ENCODE assay signal across 12 cellular contexts in the genomic region with DNA sequence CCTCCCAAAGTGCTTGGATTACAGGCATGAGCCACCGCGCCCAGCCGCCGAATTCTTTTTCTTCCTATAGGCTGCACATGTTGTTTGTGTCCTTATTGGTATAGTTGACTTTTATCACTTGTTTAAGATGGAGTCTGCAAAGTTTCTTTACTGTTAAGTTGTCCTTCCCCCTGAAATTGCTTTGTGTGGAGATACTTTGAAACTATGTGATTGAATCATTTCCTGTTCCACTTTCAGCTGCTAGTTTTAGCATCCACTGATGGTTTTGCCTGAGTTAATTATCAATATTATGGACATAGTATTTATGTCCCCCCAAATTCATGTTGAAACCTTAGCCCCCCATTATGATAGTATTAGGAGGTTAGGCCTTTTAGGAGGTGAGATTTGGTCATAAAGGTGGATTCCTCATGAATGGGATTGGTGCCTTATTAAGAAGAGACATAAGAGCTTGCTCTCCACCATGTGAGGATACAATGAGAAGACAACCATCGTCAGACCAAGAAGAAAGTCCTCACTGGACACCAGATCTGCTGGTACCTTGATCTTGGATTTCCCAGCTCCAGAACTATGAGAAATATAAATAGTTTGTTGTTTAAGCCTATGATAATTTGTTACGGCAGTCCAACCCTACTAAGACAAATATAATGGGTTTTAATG. TPM values are rescaled to one million over a fixed set of nuclear protein-coding genes. Genes with fewer than 3 reads are reported as not detected.
DNase-seq lines count a peak whose midpoint lies in the region; ATAC-seq and FAIRE-seq lines count a peak whose summit lies in the region.
"Had no signal": no experiment of that assay in that cellular context is flagged by ENCODE, and none has a peak within 500 bp of the region (broad histone marks: within the 10 kb centered on the region; RNA-seq: fewer than 3 reads in every experiment).

No MANE protein-coding gene starts in this region.

- peak; percentile 90 for FAIRE-seq in GM19239 (lab: Jason Lieb, UNC)

- peak; percentile 78 for ATAC-seq in HG02943 (IDR thresholded peaks at IDR 0.05; ENCODE audit: low read depth, unreplicated experiment)
- ATAC-seq in left colon, result no peak
- ATAC-seq: left ventricle myocardium superior had no signal

- H3K27ac Mint-ChIP-seq in T-helper 1 cell treated with Interleukin-12 subunit alpha and Interleukin-12 subunit beta and Interleukin-4 antibody, amounts not matched to agents 30 μg/mL and 1 μg/mL, for 36 hours, result peak overlapping the region; percentile 0

- H3K36me3 ChIP-seq in MG63, result peaks cover 16% of the 10 kb centered on the region

- peaks cover 30% of the 10 kb centered on the region for H3K36me3 Mint-ChIP-seq in T-helper 1 cell treated with Interleukin-12 subunit alpha and Interleukin-12 subunit beta and Interleukin-4 antibody, amounts not matched to agents 30 μg/mL and 1 μg/mL, for 36 hours (ENCODE audit: low read depth)

- H3K27me3 ChIP-seq in MG63, result no peaks in the 10 kb centered on the region
- H3K27me3 ChIP-seq: SJSA1 had no signal

- H3K4me1 Mint-ChIP-seq in T-helper 1 cell treated with Interleukin-12 subunit alpha and Interleukin-12 subunit beta and Interleukin-4 antibody, amounts not matched to agents 30 μg/mL and 1 μg/mL, for 36 hours (ENCODE audit: low read depth), result peaks cover 11% of the 10 kb centered on the region

- no peaks in the 10 kb centered on the region for H3K9me3 Mint-ChIP-seq in T-helper 1 cell treated with Interleukin-12 subunit alpha and Interleukin-12 subunit beta and Interleukin-4 antibody, amounts not matched to agents 30 μg/mL and 1 μg/mL, for 36 hours
- H3K9me3 Mint-ChIP-seq: CD4-positive, alpha-beta memory T cell had no signal

- H3K4me3 ChIP-seq in MG63, result no peak overlapping the region
- H3K4me3 ChIP-seq: SJSA1 had no signal

- no peaks in the 10 kb centered on the region for H3K27me3 Mint-ChIP-seq in T-helper 1 cell treated with Interleukin-12 subunit alpha and Interleukin-12 subunit beta and Interleukin-4 antibody, amounts not matched to agents 30 μg/mL and 1 μg/mL, for 36 hours (ENCODE audit: low read depth)
- H3K27me3 Mint-ChIP-seq: CD4-positive, alpha-beta memory T cell had no signal

- DNase-seq in EL (peak; percentile 21), GM19239 (ENCODE audit: insufficient read length, low spot score) (peak; percentile 18), left colon (no peak), NCI-H446 treated with DMSO at 0.1 percent for 48 hours (lab: John Stamatoyannopoulos, UW) (no peak), DMS53 (lab: John Stamatoyannopoulos, UW) (no peak), MG63 (no peak)
- DNase-seq: CD4-positive, alpha-beta memory T cell; left ventricle myocardium superior; NCI-H1417 treated with DMSO at 0.1 percent for 48 hours had no signal

- no peak overlapping the region for H3K4me3 Mint-ChIP-seq in T-helper 1 cell treated with Interleukin-12 subunit alpha and Interleukin-12 subunit beta and Interleukin-4 antibody, amounts not matched to agents 30 μg/mL and 1 μg/mL, for 36 hours

- intact Hi-C loops in left colon (cut with DNase I, micrococcal nuclease), result no loop called here

- no peaks in the 10 kb centered on the region for H3K9me3 ChIP-seq in MG63
- H3K9me3 ChIP-seq: SJSA1 had no signal

RNA-seq across cellular contexts. Expression of a gene that starts 34.9 kb away (rescaled TPM):
- total RNA-seq in left colon, result 10 to 100 TPM; 38.2 to 38.5 TPM
- total RNA-seq in MG63 (2014; rRNA removed; shearing (Covaris generic); ENCODE audit: low replicate concordance), result 19.8 and 20.7 TPM in 2 replicates

RNA-seq across cellular contexts. Expression of a gene that starts 35.0 kb away (rescaled TPM):
- total RNA-seq in left colon, result 10 to 100 TPM; 31.3 to 31.6 TPM
- total RNA-seq in MG63 (2014; rRNA removed; shearing (Covaris generic); ENCODE audit: low replicate concordance), result 32.1 and 42.6 TPM in 2 replicates

Comparison
In these comparisons a context has a peak if more than half of its experiments do, and no peak if none do; other contexts are left out.
1. DNase-seq: peak in EL (single experiment) and GM19239 (single experiment); none in left colon (0 of 2), NCI-H446 treated with DMSO at 0.1 percent for 48 hours (single experiment), DMS53 (single experiment) and MG63 (single experiment).